19 cellular contexts compared by ENCODE assay signal in the genomic region with DNA sequence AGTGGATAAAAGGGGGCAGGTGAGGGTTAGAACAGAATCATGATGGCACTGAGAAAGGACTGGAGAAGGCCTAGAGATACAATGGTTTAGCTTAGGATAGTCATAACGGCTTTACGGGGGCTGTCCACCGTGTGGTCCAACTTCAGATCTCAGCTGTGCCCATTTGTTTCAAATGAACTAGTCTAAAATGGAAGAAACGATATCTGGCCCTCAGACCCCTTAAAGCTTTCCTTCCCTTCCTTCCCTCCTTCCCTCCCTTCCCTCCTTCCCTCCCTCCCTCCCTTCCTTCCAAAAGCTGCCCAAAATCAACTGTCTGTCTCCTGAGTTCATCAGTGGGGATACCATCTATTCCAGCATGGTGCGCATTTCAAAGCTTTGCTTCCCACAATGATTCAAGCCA. TPM values are rescaled to one million over a fixed set of nuclear protein-coding genes. Genes with fewer than 3 reads are reported as not detected.
DNase-seq lines count a peak whose midpoint lies in the region; ATAC-seq and TF ChIP-seq lines count a peak whose summit lies in the region.
"Had no signal": no experiment of that assay in that cellular context is flagged by ENCODE, and none has a peak within 500 bp of the region (broad histone marks: within the 10 kb centered on the region; RNA-seq: fewer than 3 reads in every experiment).

No MANE protein-coding gene starts in this region.

- TF ChIP-seq CTCF in Loucy (conservative IDR thresholded peaks at IDR 0.05; ENCODE audit: low read length) (no peak), ascending aorta (IDR thresholded peaks at IDR 0.05) (no peak), osteoblast (IDR thresholded peaks at IDR 0.05; ENCODE audit: extremely low read depth, low read depth, low read length) (no peak)

- peaks cover 93% of the 10 kb centered on the region for H3K79me2 ChIP-seq in Loucy (ENCODE audit: insufficient read depth, low read length)
- H3K79me2 ChIP-seq in osteoblast (ENCODE audit: insufficient read depth, low read length), result peaks cover 100% of the 10 kb centered on the region

- H3K9ac ChIP-seq in BLaER1, result no peak overlapping the region
- no peak overlapping the region for H3K9ac ChIP-seq in Loucy (ENCODE audit: low read depth, low read length, poor library complexity, severe bottlenecking)

- H3K36me3 ChIP-seq in BLaER1 (peaks cover 50% of the 10 kb centered on the region), Loucy (ENCODE audit: insufficient read depth, low read length) (peaks cover 17% of the 10 kb centered on the region; the same call in 1 of the 2 replicates), ascending aorta (no peaks in the 10 kb centered on the region), osteoblast (ENCODE audit: insufficient read depth, low read length) (peaks cover 46% of the 10 kb centered on the region)
- H3K36me3 ChIP-seq: BE2C had no signal

- no peaks in the 10 kb centered on the region for H3K9me3 ChIP-seq in BLaER1
- H3K9me3 ChIP-seq in Loucy (ENCODE audit: insufficient read depth, low read depth, low read length), result no peaks in the 10 kb centered on the region
- H3K9me3 ChIP-seq in ascending aorta, result no peaks in the 10 kb centered on the region
- H3K9me3 ChIP-seq in osteoblast (ENCODE audit: low read depth, low read length), result no peaks in the 10 kb centered on the region
- H3K9me3 ChIP-seq: BE2C had no signal

- H3K4me2 ChIP-seq in BLaER1 (peak overlapping the region; percentile 65; the same call in 1 of the 2 replicates), Loucy (ENCODE audit: low read depth, low read length, poor library complexity, severe bottlenecking) (peak overlapping the region; percentile 80), osteoblast (ENCODE audit: insufficient read depth, low read length) (no peak overlapping the region)

- H3K4me1 ChIP-seq in BLaER1 (peaks cover 98% of the 10 kb centered on the region), Loucy (ENCODE audit: insufficient read depth, low read length, poor library complexity, severe bottlenecking) (peaks cover 97% of the 10 kb centered on the region), ascending aorta (peaks cover 24 to 83% of the 10 kb centered on the region in 2 donors), osteoblast (ENCODE audit: insufficient read depth, low read length) (peaks cover 99% of the 10 kb centered on the region)

- H4K20me1 ChIP-seq in BLaER1 (peaks cover 94% of the 10 kb centered on the region), Loucy (ENCODE audit: insufficient read depth, low read length, poor library complexity, severe bottlenecking) (peaks cover 24% of the 10 kb centered on the region), osteoblast (ENCODE audit: insufficient read depth, low read length) (peaks cover 12% of the 10 kb centered on the region)

- ATAC-seq in HG03571 (IDR thresholded peaks at IDR 0.05; ENCODE audit: unreplicated experiment) (no peak), GM19397 (IDR thresholded peaks at IDR 0.05; ENCODE audit: unreplicated experiment) (no peak)

- DNase-seq in ascending aorta (ENCODE audit: low spot score in 2 of 2), result no peak
- no peak for DNase-seq in osteoblast (ENCODE audit: insufficient read length, low spot score, missing footprints)
- DNase-seq in NCI-H1092 (lab: John Stamatoyannopoulos, UW), result no peak
- DNase-seq in activated CD8-positive, alpha-beta memory T cell treated with anti-CD3 and anti-CD28 coated beads, Interleukin-2, amount 50 U/mL, for 4 hours, result no peak
- DNase-seq: BE2C; CD4-positive, alpha-beta T cell; COR-L47; H7; KG1; NCI-H1417 treated with DMSO at 0.1 percent for 48 hours; NCI-H446; NCI-H526; SHP77 had no signal

- H3F3A ChIP-seq in Loucy (ENCODE audit: low read depth), result 0 out of 2 replicates have a peak, but pooled peaks cover 8% of the 10 kb centered on the region

- no peaks in the 10 kb centered on the region for H3K27me3 ChIP-seq in BLaER1
- H3K27me3 ChIP-seq in Loucy (ENCODE audit: insufficient read depth, low read length, poor library complexity, severe bottlenecking), result no peaks in the 10 kb centered on the region
- no peaks in the 10 kb centered on the region for H3K27me3 ChIP-seq in ascending aorta
- no peaks in the 10 kb centered on the region for H3K27me3 ChIP-seq in osteoblast (ENCODE audit: insufficient read depth, low read length)
- H3K27me3 ChIP-seq: BE2C had no signal

- H2AFZ ChIP-seq in Loucy (ENCODE audit: low read length) (no peak overlapping the region), osteoblast (ENCODE audit: low read length) (no peak overlapping the region)

- no peaks in the 10 kb centered on the region for H3K9me2 ChIP-seq in Loucy (replicated peaks; ENCODE audit: low read depth, low read length)

- intact Hi-C loops in ascending aorta (cut with DNase I), result no loop called here

- no peak overlapping the region for H3K27ac ChIP-seq in BLaER1
- peak overlapping the region; percentile 41 to 43 for H3K27ac ChIP-seq in ascending aorta
- peak overlapping the region; percentile 82 for H3K27ac ChIP-seq in osteoblast (ENCODE audit: low read depth, low read length)
- H3K27ac ChIP-seq: HL-60, SK-N-MC had no signal

- H3K4me3 ChIP-seq in BLaER1, result no peak overlapping the region
- no peak overlapping the region for H3K4me3 ChIP-seq in Loucy (ENCODE audit: low read length, poor library complexity, severe bottlenecking)
- H3K4me3 ChIP-seq in ascending aorta, result no peak overlapping the region
- no peak overlapping the region for H3K4me3 ChIP-seq in osteoblast (ENCODE audit: insufficient read depth, low read length)
- H3K4me3 ChIP-seq: SK-N-MC had no signal

RNA-seq across cellular contexts. Expression of a gene that starts 27.9 kb away (rescaled TPM):
- 32.6 TPM for total RNA-seq in ascending aorta
- total RNA-seq in osteoblast, result 129 and 155 TPM in 2 replicates
